Comparison of ENCODE assay signal across 33 cellular contexts in genomic region chr19:49975051-49975450, GRCh38. TPM values are rescaled to one million over a fixed set of nuclear protein-coding genes. Genes with fewer than 3 reads are reported as not detected.
"Had no signal": no experiment of that assay in that cellular context is flagged by ENCODE, and none has a peak within 500 bp of the region (broad histone marks: within the 10 kb centered on the region; RNA-seq: fewer than 3 reads in every experiment).

No MANE protein-coding gene starts in this region.

- H3K27me3 Mint-ChIP-seq: activated CD4-positive, alpha-beta memory T cell treated with anti-CD3 and anti-CD28 coated beads for 36 hours; activated CD4-positive, alpha-beta T cell treated with anti-CD3 and anti-CD28 coated beads, Interleukin-2, amount 10 ng/mL, durations not matched to agents 24 days and 14 days; activated CD8-positive, alpha-beta memory T cell treated with anti-CD3 and anti-CD28 coated beads, Interleukin-2, amount 10 ng/mL, durations not matched to agents 7 days and 5 days; activated naive CD8-positive, alpha-beta T cell; activated T-helper 17 cell treated with anti-CD3 and anti-CD28 coated beads, Interleukin-2, amount 50 U/mL, for 72 hours; central memory CD8-positive, alpha-beta T cell had no signal

- H3K4me3 Mint-ChIP-seq: activated CD4-positive, alpha-beta memory T cell treated with anti-CD3 and anti-CD28 coated beads for 36 hours; activated CD4-positive, alpha-beta T cell treated with anti-CD3 and anti-CD28 coated beads for 36 hours; activated CD4-positive, alpha-beta T cell treated with anti-CD3 and anti-CD28 coated beads, Interleukin-2, amount 10 ng/mL, durations not matched to agents 24 days and 14 days; activated CD8-positive, alpha-beta memory T cell treated with anti-CD3 and anti-CD28 coated beads, Interleukin-2, amount 10 ng/mL, durations not matched to agents 7 days and 5 days; activated CD8-positive, alpha-beta T cell treated with anti-CD3 and anti-CD28 coated beads, Interleukin-2, amount 10 ng/mL, durations not matched to agents 7 days and 5 days; activated naive CD8-positive, alpha-beta T cell; activated T-helper 17 cell treated with anti-CD3 and anti-CD28 coated beads, Interleukin-2, amount 50 U/mL, for 72 hours; central memory CD8-positive, alpha-beta T cell; dendritic cell treated with granulocyte-macrophage colony-stimulating factor and Interleukin-4, amounts not matched to agents 40 ng/mL and 50 ng/mL, for 4 days had no signal

- H3K36me3 Mint-ChIP-seq: activated naive CD8-positive, alpha-beta T cell had no signal

- H3K27ac Mint-ChIP-seq: activated CD4-positive, alpha-beta memory T cell treated with anti-CD3 and anti-CD28 coated beads for 36 hours; activated CD4-positive, alpha-beta T cell treated with anti-CD3 and anti-CD28 coated beads for 36 hours; activated CD4-positive, alpha-beta T cell treated with anti-CD3 and anti-CD28 coated beads, Interleukin-2, amount 10 ng/mL, durations not matched to agents 24 days and 14 days; activated CD8-positive, alpha-beta memory T cell treated with anti-CD3 and anti-CD28 coated beads, Interleukin-2, amount 10 ng/mL, durations not matched to agents 7 days and 5 days; activated CD8-positive, alpha-beta T cell treated with anti-CD3 and anti-CD28 coated beads, Interleukin-2, amount 10 ng/mL, durations not matched to agents 7 days and 5 days; activated naive CD8-positive, alpha-beta T cell; activated T-helper 17 cell treated with anti-CD3 and anti-CD28 coated beads, Interleukin-2, amount 50 U/mL, for 72 hours; dendritic cell treated with granulocyte-macrophage colony-stimulating factor and Interleukin-4, amounts not matched to agents 40 ng/mL and 50 ng/mL, for 4 days had no signal

- H3K9me3 ChIP-seq: esophagus muscularis mucosa, gastrocnemius medialis had no signal

- H3K27ac ChIP-seq: brain microvascular endothelial cell, coronary artery, dorsolateral prefrontal cortex, esophagus muscularis mucosa, foreskin keratinocyte, gastrocnemius medialis had no signal

- DNase-seq: activated CD4-positive, alpha-beta memory T cell treated with anti-CD3 and anti-CD28 coated beads for 36 hours; activated CD4-positive, alpha-beta T cell treated with anti-CD3 and anti-CD28 coated beads for 36 hours; activated CD4-positive, alpha-beta T cell treated with anti-CD3 and anti-CD28 coated beads, Interleukin-2, amount 10 ng/mL, durations not matched to agents 24 days and 14 days; activated CD4-positive, CD25-positive, alpha-beta regulatory T cell; activated CD4-positive, CD25-positive, alpha-beta regulatory T cell treated with anti-CD3 and anti-CD28 coated beads, Interleukin-2, amount 50 U/mL, for 72 hours; activated CD8-positive, alpha-beta memory T cell treated with anti-CD3 and anti-CD28 coated beads, Interleukin-2, amount 10 ng/mL, durations not matched to agents 7 days and 5 days; activated CD8-positive, alpha-beta memory T cell treated with anti-CD3 and anti-CD28 coated beads, Interleukin-2, amount 50 U/mL, for 4 hours; activated CD8-positive, alpha-beta T cell treated with anti-CD3 and anti-CD28 coated beads, Interleukin-2, amount 10 ng/mL, durations not matched to agents 7 days and 5 days; activated effector memory CD4-positive, alpha-beta T cell treated with Interleukin-2 at 50 U/mL for 16 hours; activated gamma-delta T cell treated with Interleukin-2 at 50 U/mL for 16 hours; activated naive CD4-positive, alpha-beta T cell treated with anti-CD3 and anti-CD28 coated beads, Interleukin-2, amount 50 U/mL, for 16 hours; activated naive CD4-positive, alpha-beta T cell treated with Interleukin-2 at 50 U/mL for 16 hours; activated T-cell treated with anti-CD3 and anti-CD28 coated beads, Interleukin-2, amount 50 U/mL, for 1 hour; amniotic stem cell; anterior cingulate cortex; brain microvascular endothelial cell; dorsolateral prefrontal cortex; effector memory CD4-positive, alpha-beta T cell; erythroblast; foreskin keratinocyte; gastrocnemius medialis; glutamatergic neuron; T-helper 2 cell had no signal

- H3K4me3 ChIP-seq: coronary artery, dorsolateral prefrontal cortex, esophagus muscularis mucosa, gastrocnemius medialis had no signal

- ATAC-seq: activated CD4-positive, alpha-beta T cell treated with anti-CD3 and anti-CD28 coated beads for 36 hours; activated CD8-positive, alpha-beta memory T cell treated with anti-CD3 and anti-CD28 coated beads, Interleukin-2, amount 10 ng/mL, durations not matched to agents 7 days and 5 days; activated CD8-positive, alpha-beta T cell treated with anti-CD3 and anti-CD28 coated beads, Interleukin-2, amount 10 ng/mL, durations not matched to agents 7 days and 5 days; activated T-helper 17 cell treated with anti-CD3 and anti-CD28 coated beads, Interleukin-2, amount 50 U/mL, for 72 hours; foreskin keratinocyte; gastrocnemius medialis had no signal

- H3K4me1 ChIP-seq: foreskin keratinocyte, gastrocnemius medialis had no signal

- H3K27me3 ChIP-seq: brain microvascular endothelial cell, dorsolateral prefrontal cortex, foreskin keratinocyte, gastrocnemius medialis had no signal

- H3K36me3 ChIP-seq: brain microvascular endothelial cell had no signal

- H3K9me3 Mint-ChIP-seq: activated CD4-positive, alpha-beta memory T cell treated with anti-CD3 and anti-CD28 coated beads for 36 hours; activated CD4-positive, alpha-beta T cell treated with anti-CD3 and anti-CD28 coated beads, Interleukin-2, amount 10 ng/mL, durations not matched to agents 24 days and 14 days; activated T-helper 17 cell treated with anti-CD3 and anti-CD28 coated beads, Interleukin-2, amount 50 U/mL, for 72 hours; central memory CD8-positive, alpha-beta T cell; dendritic cell treated with granulocyte-macrophage colony-stimulating factor and Interleukin-4, amounts not matched to agents 40 ng/mL and 50 ng/mL, for 4 days had no signal

- H3K4me1 Mint-ChIP-seq: activated CD4-positive, alpha-beta T cell treated with anti-CD3 and anti-CD28 coated beads for 36 hours; activated CD4-positive, alpha-beta T cell treated with anti-CD3 and anti-CD28 coated beads, Interleukin-2, amount 10 ng/mL, durations not matched to agents 24 days and 14 days; activated CD8-positive, alpha-beta memory T cell treated with anti-CD3 and anti-CD28 coated beads, Interleukin-2, amount 10 ng/mL, durations not matched to agents 7 days and 5 days had no signal

RNA-seq across cellular contexts. Expression of gene SIGLEC11, which starts 14.1 kb away (rescaled TPM):
- total RNA-seq: activated CD4-positive, alpha-beta memory T cell treated with anti-CD3 and anti-CD28 coated beads for 36 hours; activated CD4-positive, alpha-beta T cell treated with anti-CD3 and anti-CD28 coated beads for 36 hours; activated CD4-positive, alpha-beta T cell treated with anti-CD3 and anti-CD28 coated beads, Interleukin-2, amount 10 ng/mL, durations not matched to agents 24 days and 14 days; activated CD8-positive, alpha-beta memory T cell treated with anti-CD3 and anti-CD28 coated beads for 36 hours; activated CD8-positive, alpha-beta memory T cell treated with anti-CD3 and anti-CD28 coated beads, Interleukin-2, amount 10 ng/mL, durations not matched to agents 7 days and 5 days; activated CD8-positive, alpha-beta T cell treated with anti-CD3 and anti-CD28 coated beads, Interleukin-2, amount 10 ng/mL, durations not matched to agents 7 days and 5 days; activated T-helper 17 cell treated with anti-CD3 and anti-CD28 coated beads, Interleukin-2, amount 50 U/mL, for 72 hours; astrocyte; bronchial epithelial cell; foreskin keratinocyte; T-helper 1 cell treated with Interleukin-12 subunit alpha and Interleukin-12 subunit beta and Interleukin-4 antibody, amounts not matched to agents 30 ng/mL and 1 ng/mL, for 36 hours had no signal
